ENCODE assay signal across 22 cellular contexts in the genomic region with DNA sequence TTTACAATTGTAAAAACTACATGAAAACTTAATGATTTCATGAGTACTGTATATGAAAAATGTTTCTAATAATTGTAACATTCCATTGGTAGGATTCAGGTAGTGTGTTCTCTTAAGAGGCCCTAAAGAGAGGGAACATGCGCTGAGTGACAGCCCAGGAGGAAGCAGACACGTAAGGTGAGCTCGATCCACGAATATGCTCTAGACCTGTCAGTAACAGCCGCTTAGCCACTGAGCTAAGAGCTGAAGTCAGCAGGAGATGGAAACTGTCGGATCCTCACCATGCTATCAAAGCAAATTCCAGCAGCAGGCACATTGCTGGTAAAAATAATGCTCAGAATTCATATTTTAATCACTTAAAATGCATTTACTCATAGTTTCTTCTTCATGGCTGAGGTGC.
DNase-seq lines count a peak whose midpoint lies in the region; ATAC-seq, FAIRE-seq and TF ChIP-seq lines count a peak whose summit lies in the region.
"Had no signal": no experiment of that assay in that cellular context is flagged by ENCODE, and none has a peak within 500 bp of the region (broad histone marks: within the 10 kb centered on the region; RNA-seq: fewer than 3 reads in every experiment).

No MANE protein-coding gene starts in this region.

- CTCF ChIA-PET in IMR-90 (lab: Yijun Ruan, JAX), result interaction anchor here (0.6 kb wide), 2 partner anchors 61 to 368 kb away, joined by 3 read pairs; no protein-coding TSS in a partner anchor

- H3K27ac ChIP-seq in IMR-90 (ENCODE audit: insufficient read depth, low read length), result no peak overlapping the region
- no peak overlapping the region for H3K27ac ChIP-seq in mesendoderm (ENCODE audit: low read depth, low read length)
- H3K27ac ChIP-seq: BLaER1 had no signal

- no CpG with 5 or more reads among the region's 6 CpGs for WGBS in IMR-90 (ENCODE audit: extremely low coverage in 2 of 2, insufficient read length in 1 of 2), 2 experiments
- WGBS in mesendoderm (ENCODE audit: extremely low coverage, insufficient coverage, low lambda C conversion rate), result no CpG with 5 or more reads among the region's 6 CpGs

- dilution Hi-C loops in IMR-90 (cut with HindIII; ENCODE audit: low sequenced_read_pairs, unreplicated experiment), result no loop called here

- no peak overlapping the region for H3K4me2 ChIP-seq in IMR-90 (ENCODE audit: low read depth, low read length)
- H3K4me2 ChIP-seq in mesendoderm (ENCODE audit: low read length), result no peak overlapping the region
- H3K4me2 ChIP-seq: BLaER1 had no signal

- TF ChIP-seq CTCF in IMR-90 (conservative IDR thresholded peaks at IDR 0.05; ENCODE audit: low read depth, low read length), result no peak

- H2BK120ac ChIP-seq in IMR-90 (ENCODE audit: low read depth, low read length) (peak overlapping the region; percentile 64; the same call in 1 of the 2 replicates), mesendoderm (ENCODE audit: low read depth, low read length) (no peak overlapping the region)

- H4K91ac ChIP-seq in IMR-90 (ENCODE audit: insufficient read depth, low read depth, low read length), result no peak overlapping the region; the same call in 1 of the 2 replicates

- H3K9ac ChIP-seq in IMR-90 (ENCODE audit: low read depth, low read length) (no peak overlapping the region), mesendoderm (ENCODE audit: low read length) (no peak overlapping the region)
- H3K9ac ChIP-seq: BLaER1 had no signal

- no peak for ATAC-seq in IMR-90 (ENCODE audit: low read depth)

- no peaks in the 10 kb centered on the region for H3K79me1 ChIP-seq in IMR-90 (ENCODE audit: low read depth in 1 of 2, low read length in 2 of 2)
- no peaks in the 10 kb centered on the region for H3K79me1 ChIP-seq in mesendoderm (ENCODE audit: low read length)

- H3K4me3 ChIP-seq in IMR-90 (ENCODE audit: insufficient read depth, low read depth, low read length) (no peak overlapping the region), mesendoderm (ENCODE audit: low read length) (no peak overlapping the region)
- H3K4me3 ChIP-seq: BLaER1 had no signal

- no peaks in the 10 kb centered on the region for H3K9me3 ChIP-seq in IMR-90 (ENCODE audit: control insufficient read depth, insufficient read depth, low read length)
- H3K9me3 ChIP-seq: BE2C, BLaER1 had no signal

- no peak overlapping the region for H3K23ac ChIP-seq in IMR-90 (ENCODE audit: low read depth, low read length)
- H3K23ac ChIP-seq in mesendoderm (ENCODE audit: low read length), result no peak overlapping the region

- H2BK5ac ChIP-seq in IMR-90 (ENCODE audit: low read depth, low read length, poor library complexity, severe bottlenecking) (no peak overlapping the region), mesendoderm (ENCODE audit: low read length) (no peak overlapping the region)

- in situ Hi-C loops in IMR-90 (cut with MboI; ENCODE audit: low sequenced_read_pairs), result no loop called here

- H3K4ac ChIP-seq in IMR-90 (ENCODE audit: low read depth, low read length) (peak overlapping the region; percentile 67), mesendoderm (ENCODE audit: low read depth, low read length) (no peak overlapping the region)

- H2BK15ac ChIP-seq in IMR-90 (ENCODE audit: low read depth, low read length) (peak overlapping the region; percentile 94; the same call in 1 of the 3 replicates), mesendoderm (replicated peaks; ENCODE audit: low read depth) (no peak overlapping the region)

- no peaks in the 10 kb centered on the region for H3K36me3 ChIP-seq in IMR-90 (ENCODE audit: control insufficient read depth, insufficient read depth, low read length)
- no peaks in the 10 kb centered on the region for H3K36me3 ChIP-seq in mesendoderm (ENCODE audit: control insufficient read depth, insufficient read depth, low read length)
- H3K36me3 ChIP-seq: BE2C, BLaER1 had no signal

- BruUV-seq in IMR-90 (replicated peaks; lab: Mats Ljungman, UMichigan), result no TSS peak

- H2AK5ac ChIP-seq in IMR-90 (ENCODE audit: low read depth, low read length), result peak overlapping the region; percentile 83; the same call in 1 of the 2 replicates
- no peak overlapping the region for H2AK5ac ChIP-seq in mesendoderm (ENCODE audit: low read length)

- no peak for TF ChIP-seq POLR2A in IMR-90 (IDR thresholded peaks at IDR 0.05; ENCODE audit: low read depth, low read length)

- H2AFZ ChIP-seq in IMR-90 (replicated peaks; ENCODE audit: low read length, poor library complexity), result peak overlapping the region; percentile 61

- intact Hi-C loops in IMR-90 (cut with micrococcal nuclease), result no loop called here

- H3K18ac ChIP-seq in IMR-90 (ENCODE audit: low read depth, low read length), result no peak overlapping the region; the same call in 1 of the 2 replicates
- H3K18ac ChIP-seq in mesendoderm (ENCODE audit: low read length), result no peak overlapping the region

- H4K5ac ChIP-seq in IMR-90 (ENCODE audit: low read depth, low read length), result no peak overlapping the region
- no peak overlapping the region for H4K5ac ChIP-seq in mesendoderm (ENCODE audit: low read length)

- H3K27me3 ChIP-seq in IMR-90 (ENCODE audit: control insufficient read depth, insufficient read depth, low read length) (no peaks in the 10 kb centered on the region), mesendoderm (ENCODE audit: insufficient read depth, low read length, poor library complexity) (no peaks in the 10 kb centered on the region)
- H3K27me3 ChIP-seq: BE2C, BLaER1 had no signal

- H3K4me1 ChIP-seq in IMR-90 (ENCODE audit: control insufficient read depth, insufficient read depth, low read length), result peaks cover 10% of the 10 kb centered on the region
- H3K4me1 ChIP-seq in mesendoderm (ENCODE audit: control insufficient read depth, low read depth, low read length), result peaks cover 7% of the 10 kb centered on the region
- H3K4me1 ChIP-seq: BE2C, BLaER1 had no signal

- H4K8ac ChIP-seq in IMR-90 (ENCODE audit: low read depth in 2 of 2, low read length in 2 of 2) (peak overlapping the region in 1 of 2 experiments; percentile 38; a peak in 1 of 4 replicates), mesendoderm (ENCODE audit: low read depth, low read length) (no peak overlapping the region)

- POLR2A ChIA-PET in IMR-90 (lab: Charles Lee; ENCODE audit: unreplicated experiment), result no interaction called here

- peak overlapping the region; percentile 52; the same call in 1 of the 2 replicates for H2BK20ac ChIP-seq in IMR-90 (ENCODE audit: low read depth, low read length)

- H3K14ac ChIP-seq in IMR-90 (replicated peaks; ENCODE audit: low read depth, low read length), result no peak overlapping the region

- peaks cover 13% of the 10 kb centered on the region for H3K9me1 ChIP-seq in IMR-90 (ENCODE audit: insufficient read depth, low read length)

- TF ChIP-seq RAD21 in IMR-90 (IDR thresholded peaks at IDR 0.05; ENCODE audit: low read length), result no peak

- H4K20me1 ChIP-seq in IMR-90 (ENCODE audit: insufficient read depth, low read length), result no peaks in the 10 kb centered on the region
- H4K20me1 ChIP-seq: BLaER1 had no signal

- H3K56ac ChIP-seq in IMR-90 (ENCODE audit: extremely low read depth, insufficient read depth, low read length) (no peak overlapping the region), mesendoderm (ENCODE audit: low read length) (no peak overlapping the region)

- no peak overlapping the region for H2AK9ac ChIP-seq in IMR-90 (replicated peaks; ENCODE audit: low read depth, low read length, poor library complexity)

- FAIRE-seq in urothelium cell line (lab: Jason Lieb, UNC), result peak; percentile 44
- FAIRE-seq: A204.1, G401.6, GM12891, GM19239 had no signal

- no peaks in the 10 kb centered on the region for H3K79me2 ChIP-seq in mesendoderm (ENCODE audit: control insufficient read depth, insufficient read depth, low read length)

- no peak for DNase-seq in IMR-90
- peak; percentile 41 for DNase-seq in mesendoderm
- DNase-seq in urothelium cell line (ENCODE audit: low spot score), result no peak
- DNase-seq in activated CD4-positive, alpha-beta T cell treated with anti-CD3 and anti-CD28 coated beads, Interleukin-2, amount 50 U/mL, for 1 hour, result no peak
- no peak for DNase-seq in DMS114 treated with DMSO at 0.1 percent for 48 hours (lab: John Stamatoyannopoulos, UW; ENCODE audit: unreplicated experiment)
- no peak for DNase-seq in NCI-H446 treated with DMSO at 0.1 percent for 48 hours (lab: John Stamatoyannopoulos, UW)
- DNase-seq: 8988T; ACHN; BE2C; C1 segment of cervical spinal cord; CD4-positive, alpha-beta memory T cell; CD4-positive, CD25-positive, alpha-beta regulatory T cell; CD8-positive, alpha-beta memory T cell; COR-L47; DMS 273 treated with DMSO at 0.1 percent for 48 hours; DMS79 treated with DMSO at 0.1 percent for 48 hours; GF-D8 had no signal

TF ChIP-seq in IMR-90, 13 proteins besides CTCF, POLR2A, EP300 and RAD21:
- no peak for TF ChIP-seq FOS (IDR thresholded peaks at IDR 0.05; ENCODE audit: low read depth, low read length)
- no peak for TF ChIP-seq RFX5 (IDR thresholded peaks at IDR 0.05; ENCODE audit: low read depth, low read length)
- TF ChIP-seq MAFK (IDR thresholded peaks at IDR 0.05; ENCODE audit: low read depth, low read length), result no peak
- TF ChIP-seq BHLHE40 (IDR thresholded peaks at IDR 0.05; ENCODE audit: low read depth, low read length), result no peak
- no peak for TF ChIP-seq MXI1 (IDR thresholded peaks at IDR 0.05; ENCODE audit: borderline replicate concordance, low read depth, low read length)
- no peak for TF ChIP-seq RCOR1 (IDR thresholded peaks at IDR 0.05; ENCODE audit: insufficient replicate concordance, low read length)
- TF ChIP-seq USF2 (IDR thresholded peaks at IDR 0.05; ENCODE audit: low read depth, low read length), result no peak
- no peak for TF ChIP-seq CHD1 (IDR thresholded peaks at IDR 0.05; ENCODE audit: low read depth, low read length)
- TF ChIP-seq ELK1 (IDR thresholded peaks at IDR 0.05; ENCODE audit: borderline replicate concordance, low read depth, low read length), result no peak
- no peak for TF ChIP-seq MAZ (IDR thresholded peaks at IDR 0.05; ENCODE audit: borderline replicate concordance, low read depth, low read length)
- TF ChIP-seq CEBPB (IDR thresholded peaks at IDR 0.05; ENCODE audit: low read depth, low read length), result no peak
